Comparison of ENCODE assay signal across 8 cellular contexts in the genomic region with DNA sequence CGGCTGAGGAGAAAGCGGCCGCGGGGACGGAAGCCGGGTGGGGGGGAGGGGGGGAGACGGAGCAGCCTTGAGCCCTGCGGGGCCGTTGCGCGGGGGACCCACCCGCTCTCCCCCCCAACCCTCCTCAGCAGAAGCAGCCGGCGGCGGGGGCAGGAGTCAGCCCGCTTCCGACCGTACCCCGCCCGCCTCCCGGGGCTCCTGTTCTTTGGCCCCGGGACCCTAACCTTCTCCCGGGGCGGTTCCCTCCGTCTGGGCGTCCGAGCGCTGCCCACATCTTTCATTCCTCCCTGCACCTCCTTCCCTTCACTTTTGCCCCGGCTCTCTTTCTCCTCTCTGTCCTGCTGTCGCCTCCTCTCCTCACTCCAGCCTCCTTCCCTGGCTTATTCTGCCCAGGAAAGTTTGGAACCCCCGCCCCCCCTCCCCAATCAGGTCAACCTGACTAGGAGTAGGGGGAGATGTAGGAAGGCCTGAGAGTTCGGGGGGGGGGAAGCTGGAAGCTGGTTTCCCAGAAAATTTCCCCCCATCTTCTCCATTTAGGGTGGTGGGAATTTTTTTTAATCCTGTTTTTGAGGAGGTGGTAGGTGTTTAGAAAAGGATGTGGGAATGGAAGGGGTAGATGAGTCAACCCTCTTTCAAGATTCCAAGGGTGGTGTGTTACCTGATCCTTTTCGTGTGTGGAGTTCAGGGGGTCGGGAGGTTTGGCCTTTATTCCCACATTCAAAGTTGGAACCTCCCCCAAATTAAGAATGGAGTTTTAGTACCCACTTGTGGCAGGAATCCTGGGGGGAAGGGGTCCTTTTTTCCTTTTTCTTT. TPM values are rescaled to one million over a fixed set of nuclear protein-coding genes. Genes with fewer than 3 reads are reported as not detected.
DNase-seq lines count a peak whose midpoint lies in the region; ATAC-seq and TF ChIP-seq lines count a peak whose summit lies in the region.

No MANE protein-coding gene starts in this region.

- no peak for TF ChIP-seq EP300 in upper lobe of left lung (IDR thresholded peaks at IDR 0.05)

- H3K36me3 Mint-ChIP-seq in activated CD4-positive, alpha-beta T cell treated with anti-CD3 and anti-CD28 coated beads, Interleukin-2, amount 10 ng/mL, durations not matched to agents 7 days and 5 days (ENCODE audit: low read depth) = peaks cover 27% of the 10 kb centered on the region
- H3K36me3 Mint-ChIP-seq in MCF 10A (ENCODE audit: insufficient read depth, unreplicated experiment) = peaks cover 7% of the 10 kb centered on the region

- peak overlapping the region; percentile 77 for H3K4me3 ChIP-seq in HUES48 (ENCODE audit: low read depth, low read length)
- H3K4me3 ChIP-seq in lower leg skin (ENCODE audit: low read depth, poor library complexity, severe bottlenecking) = peak overlapping the region; percentile 71
- H3K4me3 ChIP-seq in upper lobe of left lung = peak overlapping the region; percentile 86 to 99 (median 95)

- peaks cover 5% of the 10 kb centered on the region for H3K27me3 Mint-ChIP-seq in activated CD4-positive, alpha-beta T cell treated with anti-CD3 and anti-CD28 coated beads, Interleukin-2, amount 10 ng/mL, durations not matched to agents 7 days and 5 days
- no peaks in the 10 kb centered on the region for H3K27me3 Mint-ChIP-seq in MCF 10A (ENCODE audit: insufficient read depth, unreplicated experiment)

- no peak for DNase-seq in activated CD4-positive, alpha-beta T cell treated with anti-CD3 and anti-CD28 coated beads, Interleukin-2, amount 10 ng/mL, durations not matched to agents 7 days and 5 days
- DNase-seq in activated CD4-positive, alpha-beta T cell treated with anti-CD3 and anti-CD28 coated beads, Interleukin-2, amount 50 U/mL, for 1 hour = no peak
- DNase-seq in MCF 10A (ENCODE audit: unreplicated experiment) = no peak
- DNase-seq in lower leg skin (ENCODE audit: low spot score in 2 of 2) = no peak
- no peak for DNase-seq in upper lobe of left lung
- DNase-seq in DMS153 treated with DMSO at 0.1 percent for 48 hours (lab: John Stamatoyannopoulos, UW; ENCODE audit: unreplicated experiment) = no peak
- no peak for DNase-seq in GM19240 (ENCODE audit: insufficient read length, low spot score)

- BruUV-seq in MCF 10A (replicated peaks; lab: Mats Ljungman, UMichigan) = no TSS peak

- H3K27me3 ChIP-seq in HUES48 (ENCODE audit: control insufficient read depth, insufficient read depth, low read length) = no peaks in the 10 kb centered on the region
- H3K27me3 ChIP-seq in upper lobe of left lung = no peaks in the 10 kb centered on the region

- peak overlapping the region; percentile 46; the same call in 1 of the 2 replicates for H3K9ac ChIP-seq in HUES48 (ENCODE audit: low read depth, low read length)

- peak overlapping the region; percentile 43 for H3K27ac ChIP-seq in HUES48 (ENCODE audit: low read depth, low read length)
- peak overlapping the region; percentile 89 to 97 (median 96) for H3K27ac ChIP-seq in upper lobe of left lung

- H3K9me3 Mint-ChIP-seq in activated CD4-positive, alpha-beta T cell treated with anti-CD3 and anti-CD28 coated beads, Interleukin-2, amount 10 ng/mL, durations not matched to agents 7 days and 5 days = no peaks in the 10 kb centered on the region
- H3K9me3 Mint-ChIP-seq in MCF 10A (ENCODE audit: unreplicated experiment) = peaks cover 6% of the 10 kb centered on the region

- intact Hi-C loops in MCF 10A (cut with micrococcal nuclease) (loop anchor here (2.0 kb wide), 1 partner anchor 149 kb away; a partner anchor contains a TSS), lower leg skin (cut with DNase I; ENCODE audit: low total_unique reads) (loop anchor here (10.0 kb wide), 1 partner anchor 417 kb away; no protein-coding TSS in a partner anchor)

- H3K36me3 ChIP-seq in HUES48 (ENCODE audit: control insufficient read depth, insufficient read depth, low read length) (peaks cover 11% of the 10 kb centered on the region; the same call in 1 of the 2 replicates), upper lobe of left lung (no peaks in the 10 kb centered on the region)

- H3K4me1 Mint-ChIP-seq in activated CD4-positive, alpha-beta T cell treated with anti-CD3 and anti-CD28 coated beads, Interleukin-2, amount 10 ng/mL, durations not matched to agents 7 days and 5 days = peaks cover 64% of the 10 kb centered on the region
- peaks cover 52% of the 10 kb centered on the region for H3K4me1 Mint-ChIP-seq in MCF 10A (ENCODE audit: insufficient read depth, unreplicated experiment)

- POLR2A ChIA-PET in activated CD4-positive, alpha-beta T cell treated with anti-CD3 and anti-CD28 coated beads, Interleukin-2, amount 10 ng/mL, durations not matched to agents 7 days and 5 days (lab: Charles Lee) = interaction anchor here (1.0 kb wide), 1 partner anchor 11 kb away, joined by 12 read pairs; no protein-coding TSS in a partner anchor
- POLR2A ChIA-PET in MCF 10A (lab: Yijun Ruan, JAX) = interaction anchor here (0.7 to 2.0 kb wide), 16 partner anchors 8 to 660 kb away, joined by 3 to 23 read pairs (median 3); a partner anchor contains a TSS

- WGBS in lower leg skin, 2 donors = 2% methylated on average over 22 to 25 of the region's 34 CpGs
- WGBS in upper lobe of left lung, 2 donors = 5 to 6% methylated on average over 20 to 21 of the region's 34 CpGs

- ATAC-seq in upper lobe of left lung (ENCODE audit: low FRiP score in 2 of 2) = peak in 1 of 2 donors; percentile 15

- peak overlapping the region; percentile 86 for H3K27ac Mint-ChIP-seq in activated CD4-positive, alpha-beta T cell treated with anti-CD3 and anti-CD28 coated beads, Interleukin-2, amount 10 ng/mL, durations not matched to agents 7 days and 5 days
- peak overlapping the region; percentile 81 for H3K27ac Mint-ChIP-seq in MCF 10A (ENCODE audit: low read depth, unreplicated experiment)

- H3K4me3 Mint-ChIP-seq in activated CD4-positive, alpha-beta T cell treated with anti-CD3 and anti-CD28 coated beads, Interleukin-2, amount 10 ng/mL, durations not matched to agents 7 days and 5 days = peak overlapping the region; percentile 83
- peak overlapping the region; percentile 91 for H3K4me3 Mint-ChIP-seq in MCF 10A (ENCODE audit: unreplicated experiment)

- H3K9me3 ChIP-seq in HUES48 (ENCODE audit: control insufficient read depth, insufficient read depth, low read length) (no peaks in the 10 kb centered on the region), upper lobe of left lung (no peaks in the 10 kb centered on the region)

- TF ChIP-seq POLR2A in lower leg skin (IDR thresholded peaks at IDR 0.05) (no peak), upper lobe of left lung (IDR thresholded peaks at IDR 0.05) (no peak)

- peaks cover 39% of the 10 kb centered on the region for H3K4me1 ChIP-seq in HUES48 (ENCODE audit: control insufficient read depth, insufficient read depth, low read length)
- H3K4me1 ChIP-seq in upper lobe of left lung = peaks cover 30 to 47% (median 39%) of the 10 kb centered on the region in 4 donors

- CTCF ChIA-PET in activated CD4-positive, alpha-beta T cell treated with anti-CD3 and anti-CD28 coated beads, Interleukin-2, amount 10 ng/mL, durations not matched to agents 7 days and 5 days (lab: Charles Lee) = interaction anchor here (0.6 to 1.4 kb wide), 4 partner anchors 9 to 236 kb away, joined by 3 to 4 read pairs (median 3); no protein-coding TSS in a partner anchor
- CTCF ChIA-PET in MCF 10A (lab: Yijun Ruan, JAX) = interaction anchor here (0.6 to 0.7 kb wide), 2 partner anchors 281 to 834 kb away, joined by 3 to 4 read pairs; no protein-coding TSS in a partner anchor

- no peak for TF ChIP-seq CTCF in MCF 10A (IDR thresholded peaks at IDR 0.05; ENCODE audit: unreplicated experiment)
- no peak for TF ChIP-seq CTCF in lower leg skin (IDR thresholded peaks at IDR 0.05)
- TF ChIP-seq CTCF in upper lobe of left lung (IDR thresholded peaks at IDR 0.05) = no peak

RNA-seq across cellular contexts. Expression of a gene that starts 0.4 kb away (rescaled TPM):
- total RNA-seq in activated CD4-positive, alpha-beta T cell treated with anti-CD3 and anti-CD28 coated beads, Interleukin-2, amount 10 ng/mL, durations not matched to agents 7 days and 5 days = 10 to 100 TPM; 13.3 to 15.7 TPM
- 14.6 and 15.0 TPM in 2 replicates for total RNA-seq in MCF 10A (2022)
- 10 to 100 TPM in 1 of 4 donors, 1 to 10 TPM in 3; 5.9 to 10.8 (median 8.2) TPM for total RNA-seq in lower leg skin
- 10 to 100 TPM; 16.1 to 34.5 (median 19.9) TPM for total RNA-seq in upper lobe of left lung
